Comparison of ENCODE assay signal across 28 cellular contexts in the genomic region with DNA sequence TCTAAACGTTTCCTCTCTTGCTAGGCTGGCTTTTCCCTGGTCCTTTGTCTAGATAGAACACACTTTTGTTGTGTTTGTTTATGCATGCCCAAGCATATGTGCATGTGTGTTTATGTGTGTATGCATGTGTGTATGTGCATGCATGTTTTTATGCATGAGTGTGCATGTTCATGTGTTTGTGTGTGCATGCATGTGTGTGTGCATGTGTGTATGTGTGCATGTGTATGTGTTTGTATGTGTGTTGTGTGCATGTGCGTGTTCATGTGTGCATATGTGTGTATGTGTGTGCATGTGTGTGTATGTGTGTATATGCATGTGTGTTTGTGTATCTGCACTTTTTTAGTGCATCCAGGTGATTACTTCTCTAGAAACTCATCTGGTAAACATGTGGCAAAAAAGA.
"Had no signal": no experiment of that assay in that cellular context is flagged by ENCODE, and none has a peak within 500 bp of the region (broad histone marks: within the 10 kb centered on the region; RNA-seq: fewer than 3 reads in every experiment).

No MANE protein-coding gene starts in this region.

- H3K27ac ChIP-seq: neutrophil, ovary, parathyroid adenoma, psoas muscle, skin epidermis, spleen, suprapubic skin, testis, tibial artery, transverse colon, upper lobe of left lung, uterus had no signal

- H3K9ac ChIP-seq: parathyroid adenoma had no signal

- H3K4me1 ChIP-seq: parathyroid adenoma, psoas muscle, spleen, suprapubic skin, testis, tibial artery, transverse colon, uterus had no signal

- H3K27me3 ChIP-seq: neutrophil, ovary, spleen, suprapubic skin, testis, tibial artery, transverse colon, upper lobe of left lung, uterus had no signal

- H3K36me3 ChIP-seq: neutrophil, ovary, spleen, suprapubic skin, tibial artery, transverse colon, upper lobe of left lung, uterus had no signal

- DNase-seq: naive B cell; naive thymus-derived CD8-positive, alpha-beta T cell; nephron progenitor cell; nucleus accumbens; ovary; posterior cingulate gyrus; psoas muscle; right cardiac atrium; spleen; stimulated activated CD4-positive, alpha-beta T cell treated with anti-CD3 and anti-CD28 coated beads, Interleukin-12 subunit alpha, Interleukin-12 subunit beta, amount 100 ng/mL, for 4 hours; stimulated activated CD4-positive, alpha-beta T cell treated with anti-CD3 and anti-CD28 coated beads, Interleukin-1b, Interleukin-23, amount 100 ng/mL, for 48 hours; stimulated activated CD4-positive, alpha-beta T cell treated with anti-CD3 and anti-CD28 coated beads, Interleukin-4, amount 100 ng/mL, for 1 hour; stimulated activated CD4-positive, alpha-beta T cell treated with anti-CD3 and anti-CD28 coated beads, Interleukin-4, amount 100 ng/mL, for 4 hours; stimulated activated CD8-positive, alpha-beta memory T cell treated with anti-CD3 and anti-CD28 coated beads, Interleukin-4, amount 100 ng/mL, for 48 hours; stimulated activated naive CD4-positive, alpha-beta T cell; stimulated activated naive CD8-positive, alpha-beta T cell treated with anti-CD3 and anti-CD28 coated beads, Interleukin-15, amount 100 ng/mL, for 72 hours; stimulated activated naive CD8-positive, alpha-beta T cell treated with anti-CD3 and anti-CD28 coated beads, Interleukin-15, Interleukin-2, amounts not matched to agents 100 U/mL and 50 U/mL, for 24 hours; substantia nigra; testis; tibial artery; transverse colon; upper lobe of left lung; uterus had no signal

- H3K4me3 ChIP-seq: ovary, psoas muscle, skin epidermis, smooth muscle cell, spleen, suprapubic skin, testis, tibial artery, transverse colon, upper lobe of left lung, uterus had no signal

- H3K79me2 ChIP-seq: parathyroid adenoma had no signal

- H2AFZ ChIP-seq: parathyroid adenoma had no signal

- H3K9me3 ChIP-seq: neutrophil, psoas muscle, testis, tibial artery, transverse colon, upper lobe of left lung, uterus had no signal

- H3K4me2 ChIP-seq: smooth muscle cell had no signal
